ENCODE assay signal across 31 cellular contexts in the genomic region with DNA sequence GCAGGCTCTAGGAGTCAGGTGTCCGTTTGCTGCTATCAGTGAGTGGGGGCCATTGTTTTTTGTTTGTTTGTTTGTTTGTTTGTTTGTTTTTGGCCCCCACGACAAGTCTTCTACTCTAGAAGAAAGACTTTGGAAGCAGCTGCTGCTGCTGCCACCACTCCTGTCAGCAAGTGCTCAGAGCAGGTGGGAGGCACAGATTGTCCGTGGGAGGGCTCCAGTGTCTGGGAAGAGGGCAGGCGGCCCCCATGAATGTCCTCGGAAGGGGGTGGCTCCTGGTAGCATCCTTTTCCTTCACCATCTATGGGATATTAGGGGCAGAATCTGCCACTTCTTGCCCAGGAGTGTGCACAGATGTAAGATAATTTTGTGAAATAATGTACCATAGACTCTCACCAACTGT.
"Had no signal": no experiment of that assay in that cellular context is flagged by ENCODE, and none has a peak within 500 bp of the region (broad histone marks: within the 10 kb centered on the region; RNA-seq: fewer than 3 reads in every experiment).

No MANE protein-coding gene starts in this region.

- H3K9me3 Mint-ChIP-seq: activated B cell treated with CpG ODN at 0.5 μM for 24 hours; activated CD4-positive, alpha-beta memory T cell treated with anti-CD3 and anti-CD28 coated beads for 36 hours; activated naive CD4-positive, alpha-beta T cell treated with anti-CD3 and anti-CD28 coated beads for 36 hours; activated naive CD4-positive, alpha-beta T cell treated with anti-CD3 and anti-CD28 coated beads, Interleukin-2, amount 50 U/mL, for 72 hours; activated T-cell treated with anti-CD3 and anti-CD28 coated beads, Interleukin-2, amount 50 U/mL, for 4 hours; activated T-helper 1 cell treated with anti-CD3 and anti-CD28 coated beads, Interleukin-12 subunit alpha, Interleukin-12 subunit beta, Interleukin-2, Interleukin-4 antibody, amounts not matched to agents 30 ng/mL and 10 ng/mL and 1 ng/mL, durations not matched to agents 14 hours and 24 hours and 36 hours; brain had no signal

- H3K4me3 ChIP-seq: adrenal gland, Peyer's patch, SJSA1 had no signal

- H3K27ac Mint-ChIP-seq: activated B cell treated with CpG ODN at 0.5 μM for 24 hours; activated CD4-positive, alpha-beta memory T cell treated with anti-CD3 and anti-CD28 coated beads for 36 hours; activated naive CD4-positive, alpha-beta T cell treated with anti-CD3 and anti-CD28 coated beads for 36 hours; activated naive CD4-positive, alpha-beta T cell treated with anti-CD3 and anti-CD28 coated beads, Interleukin-2, amount 50 U/mL, for 72 hours; activated T-helper 1 cell treated with anti-CD3 and anti-CD28 coated beads, Interleukin-12 subunit alpha, Interleukin-12 subunit beta, Interleukin-2, Interleukin-4 antibody, amounts not matched to agents 30 ng/mL and 10 ng/mL and 1 ng/mL, durations not matched to agents 14 hours and 24 hours and 36 hours had no signal

- ATAC-seq: activated naive CD4-positive, alpha-beta T cell treated with anti-CD3 and anti-CD28 coated beads, Interleukin-2, amount 50 U/mL, for 72 hours; activated T-cell treated with anti-CD3 and anti-CD28 coated beads, Interleukin-2, amount 50 U/mL, for 4 hours; PC-3; SK-N-SH treated with all-trans-retinoic acid at 6 μM for 48 hours had no signal

- H3K4me3 Mint-ChIP-seq: activated B cell treated with CpG ODN at 0.5 μM for 24 hours; activated CD4-positive, alpha-beta memory T cell treated with anti-CD3 and anti-CD28 coated beads for 36 hours; activated naive CD4-positive, alpha-beta T cell treated with anti-CD3 and anti-CD28 coated beads for 36 hours; activated T-cell treated with anti-CD3 and anti-CD28 coated beads, Interleukin-2, amount 50 U/mL, for 4 hours; activated T-helper 1 cell treated with anti-CD3 and anti-CD28 coated beads, Interleukin-12 subunit alpha, Interleukin-12 subunit beta, Interleukin-2, Interleukin-4 antibody, amounts not matched to agents 30 ng/mL and 10 ng/mL and 1 ng/mL, durations not matched to agents 14 hours and 24 hours and 36 hours; brain had no signal

- DNase-seq: activated B cell treated with CpG ODN at 0.5 μM for 24 hours; activated CD4-positive, alpha-beta memory T cell treated with anti-CD3 and anti-CD28 coated beads for 36 hours; activated CD4-positive, alpha-beta T cell treated with anti-CD3 and anti-CD28 coated beads for 4 hours; activated CD4-positive, alpha-beta T cell treated with anti-CD3 and anti-CD28 coated beads, Interleukin-2, amount 50 U/mL, for 1 hour; activated CD4-positive, CD25-positive, alpha-beta regulatory T cell treated with anti-CD3 and anti-CD28 coated beads, Interleukin-2, amount 50 U/mL, for 72 hours; activated CD8-positive, alpha-beta memory T cell treated with anti-CD3 and anti-CD28 coated beads, Interleukin-2, amount 50 U/mL, for 4 hours; activated gamma-delta T cell treated with Interleukin-2 at 50 U/mL for 16 hours; activated naive CD4-positive, alpha-beta T cell treated with anti-CD3 and anti-CD28 coated beads for 36 hours; activated T-cell treated with anti-CD3 and anti-CD28 coated beads for 4 hours; activated T-cell treated with anti-CD3 and anti-CD28 coated beads, Interleukin-2, amount 50 U/mL, for 4 hours; adrenal gland; caudate nucleus; NCI-H1105; NCI-H1417 treated with DMSO at 0.1 percent for 48 hours; NCI-H187 treated with DMSO at 0.1 percent for 48 hours; NCI-H2081; NCI-H226; NCI-H446 treated with DMSO at 0.1 percent for 48 hours; PC-3; Peyer's patch; RPMI8226; SHP77 treated with DMSO at 0.1 percent for 48 hours; SW 1271; T-helper 1 cell; T-helper 2 cell; T-helper 9 cell had no signal

- H3K4me1 ChIP-seq: adrenal gland, Peyer's patch, SJSA1 had no signal

- H3K27me3 ChIP-seq: adrenal gland, Peyer's patch, SJSA1 had no signal

- H3K4me1 Mint-ChIP-seq: activated B cell treated with CpG ODN at 0.5 μM for 24 hours, brain had no signal

- H3K9me3 ChIP-seq: adrenal gland, Peyer's patch, SJSA1 had no signal

- H3K36me3 Mint-ChIP-seq: activated naive CD4-positive, alpha-beta T cell treated with anti-CD3 and anti-CD28 coated beads, Interleukin-2, amount 50 U/mL, for 72 hours had no signal

- H3K27me3 Mint-ChIP-seq: activated B cell treated with CpG ODN at 0.5 μM for 24 hours; activated CD4-positive, alpha-beta memory T cell treated with anti-CD3 and anti-CD28 coated beads for 36 hours had no signal

- H3K27ac ChIP-seq: adrenal gland, Peyer's patch, SJSA1 had no signal
